In the genomic region with DNA sequence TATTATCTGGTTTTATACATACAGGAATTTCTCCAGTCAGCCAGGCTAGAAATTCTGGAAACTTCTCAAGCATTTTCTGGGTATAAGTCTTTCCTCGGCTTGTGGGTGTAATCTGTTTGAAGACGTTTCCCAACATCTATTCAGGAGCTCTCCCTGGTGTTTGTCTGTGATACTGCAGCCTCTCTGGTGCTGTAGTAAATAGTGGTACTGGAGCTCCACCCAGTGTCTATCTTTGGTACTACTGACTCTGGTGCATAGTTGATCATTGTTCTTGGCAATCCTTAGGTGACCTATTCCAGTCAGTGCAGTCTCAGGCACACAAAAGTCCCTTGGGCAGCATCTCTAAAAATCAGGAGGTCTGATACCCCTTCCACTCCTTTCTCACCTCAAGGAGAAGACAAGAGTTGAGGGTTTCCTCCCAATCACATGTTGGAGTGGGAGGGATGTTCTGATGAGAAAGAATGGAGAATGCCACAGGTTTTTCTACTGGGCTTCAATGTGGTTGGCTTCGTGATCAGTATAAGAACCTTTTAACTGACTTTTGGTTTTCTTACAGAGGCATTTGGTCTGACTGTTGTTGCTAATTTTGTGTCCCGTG, we compare ENCODE assay signal across 1 cellular context.
TF ChIP-seq lines count a peak whose summit lies in the region.

No MANE protein-coding gene starts in this region.

TF ChIP-seq in HepG2, 621 proteins besides CTCF, POLR2A, EP300 and RAD21 (continued from another document):
- TF ChIP-seq, protein P1, sequence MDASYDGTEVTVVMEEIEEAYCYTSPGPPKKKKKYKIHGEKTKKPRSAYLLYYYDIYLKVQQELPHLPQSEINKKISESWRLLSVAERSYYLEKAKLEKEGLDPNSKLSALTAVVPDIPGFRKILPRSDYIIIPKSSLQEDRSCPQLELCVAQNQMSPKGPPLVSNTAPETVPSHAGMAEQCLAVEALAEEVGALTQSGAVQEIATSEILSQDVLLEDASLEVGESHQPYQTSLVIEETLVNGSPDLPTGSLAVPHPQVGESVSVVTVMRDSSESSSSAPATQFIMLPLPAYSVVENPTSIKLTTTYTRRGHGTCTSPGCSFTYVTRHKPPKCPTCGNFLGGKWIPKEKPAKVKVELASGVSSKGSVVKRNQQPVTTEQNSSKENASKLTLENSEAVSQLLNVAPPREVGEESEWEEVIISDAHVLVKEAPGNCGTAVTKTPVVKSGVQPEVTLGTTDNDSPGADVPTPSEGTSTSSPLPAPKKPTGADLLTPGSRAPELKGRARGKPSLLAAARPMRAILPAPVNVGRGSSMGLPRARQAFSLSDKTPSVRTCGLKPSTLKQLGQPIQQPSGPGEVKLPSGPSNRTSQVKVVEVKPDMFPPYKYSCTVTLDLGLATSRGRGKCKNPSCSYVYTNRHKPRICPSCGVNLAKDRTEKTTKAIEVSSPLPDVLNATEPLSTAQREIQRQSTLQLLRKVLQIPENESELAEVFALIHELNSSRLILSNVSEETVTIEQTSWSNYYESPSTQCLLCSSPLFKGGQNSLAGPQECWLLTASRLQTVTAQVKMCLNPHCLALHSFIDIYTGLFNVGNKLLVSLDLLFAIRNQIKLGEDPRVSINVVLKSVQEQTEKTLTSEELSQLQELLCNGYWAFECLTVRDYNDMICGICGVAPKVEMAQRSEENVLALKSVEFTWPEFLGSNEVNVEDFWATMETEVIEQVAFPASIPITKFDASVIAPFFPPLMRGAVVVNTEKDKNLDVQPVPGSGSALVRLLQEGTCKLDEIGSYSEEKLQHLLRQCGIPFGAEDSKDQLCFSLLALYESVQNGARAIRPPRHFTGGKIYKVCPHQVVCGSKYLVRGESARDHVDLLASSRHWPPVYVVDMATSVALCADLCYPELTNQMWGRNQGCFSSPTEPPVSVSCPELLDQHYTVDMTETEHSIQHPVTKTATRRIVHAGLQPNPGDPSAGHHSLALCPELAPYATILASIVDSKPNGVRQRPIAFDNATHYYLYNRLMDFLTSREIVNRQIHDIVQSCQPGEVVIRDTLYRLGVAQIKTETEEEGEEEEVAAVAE (CRISPR knock-in tag; IDR thresholded peaks at IDR 0.05; ENCODE audit: borderline replicate concordance) = 0 out of 2 replicates have a peak, but pooled peaks have one; percentile 54
- TF ChIP-seq ELF3 (CRISPR knock-in tag; IDR thresholded peaks at IDR 0.05) = peak; percentile 45; the same call in 1 of the 2 replicates
- no peak for TF ChIP-seq MTF1 (CRISPR knock-in tag; IDR thresholded peaks at IDR 0.05)
- TF ChIP-seq KAT8 (CRISPR knock-in tag; IDR thresholded peaks at IDR 0.05) = peak; percentile 54; the same call in 1 of the 2 replicates
- 0 out of 2 replicates have a peak, but pooled peaks have one; percentile 37 for TF ChIP-seq SMYD3 (CRISPR knock-in tag; IDR thresholded peaks at IDR 0.05)
- peak; percentile 33; the same call in 1 of the 2 replicates for TF ChIP-seq SAP130 (CRISPR knock-in tag; IDR thresholded peaks at IDR 0.05; ENCODE audit: low read depth)
